6 cellular contexts compared by ENCODE assay signal in genomic region chr11:86079421-86079820, GRCh38.
"Had no signal": no experiment of that assay in that cellular context is flagged by ENCODE, and none has a peak within 500 bp of the region (broad histone marks: within the 10 kb centered on the region; RNA-seq: fewer than 3 reads in every experiment).

No MANE protein-coding gene starts in this region.

- FAIRE-seq: H1, H54 had no signal

- H2AFZ ChIP-seq: GM23338 had no signal

- H3K4me3 ChIP-seq: GM23338 had no signal

- ATAC-seq: GM23338 had no signal

- H3K4me2 ChIP-seq: GM23338 had no signal

- DNase-seq: H9, HCEC 1CT, KG1 had no signal
